In genomic region chr2:25567406-25567805, GRCh38 we compare ENCODE assay signal across 9 cellular contexts.
DNase-seq lines count a peak whose midpoint lies in the region; ATAC-seq and TF ChIP-seq lines count a peak whose summit lies in the region.
"Had no signal": no experiment of that assay in that cellular context is flagged by ENCODE, and none has a peak within 500 bp of the region (broad histone marks: within the 10 kb centered on the region; RNA-seq: fewer than 3 reads in every experiment).

No MANE protein-coding gene starts in this region.

- CTCF ChIA-PET in naive thymus-derived CD4-positive, alpha-beta T cell (lab: Charles Lee) = interaction anchor here (0.5 kb wide), 1 partner anchor 114 kb away, joined by 3 read pairs; no protein-coding TSS in a partner anchor

- H3K27ac ChIP-seq in naive thymus-derived CD4-positive, alpha-beta T cell (ENCODE audit: low read depth, low read length) = no peak overlapping the region

- H3K9me3 ChIP-seq in naive thymus-derived CD4-positive, alpha-beta T cell (ENCODE audit: control insufficient read depth in 2 of 3, low read length in 3 of 3) = no peaks in the 10 kb centered on the region

- no peaks in the 10 kb centered on the region for H3K27me3 ChIP-seq in naive thymus-derived CD4-positive, alpha-beta T cell (ENCODE audit: control insufficient read depth in 2 of 2, insufficient read depth in 2 of 2, low read length in 2 of 2)

- H3K4me1 ChIP-seq in naive thymus-derived CD4-positive, alpha-beta T cell (ENCODE audit: control insufficient read depth in 2 of 2, insufficient read depth in 2 of 2, low read length in 2 of 2) = no peaks in the 10 kb centered on the region

- in situ Hi-C loops in Caki2 (cut with HindIII; ENCODE audit: low pct_unique_long_range_greater_than_20kb, low sequenced_read_pairs) = no loop called here

- peaks cover 0 to 19% (median 7%) of the 10 kb centered on the region in 5 donors for H3K36me3 Mint-ChIP-seq in naive thymus-derived CD4-positive, alpha-beta T cell

- H3K27me3 Mint-ChIP-seq in naive thymus-derived CD4-positive, alpha-beta T cell = no peaks in the 10 kb centered on the region
- H3K27me3 Mint-ChIP-seq: naive thymus-derived CD8-positive, alpha-beta T cell had no signal

- peak; percentile 67 for ATAC-seq in naive thymus-derived CD4-positive, alpha-beta T cell
- ATAC-seq in GM21717 (IDR thresholded peaks at IDR 0.05; ENCODE audit: unreplicated experiment) (no peak), GM21619 (IDR thresholded peaks at IDR 0.05; ENCODE audit: unreplicated experiment) (no peak)
- ATAC-seq: naive thymus-derived CD8-positive, alpha-beta T cell had no signal

- no peaks in the 10 kb centered on the region for H3K36me3 ChIP-seq in naive thymus-derived CD4-positive, alpha-beta T cell (ENCODE audit: control insufficient read depth in 2 of 3, insufficient read depth in 3 of 3, low read length in 3 of 3)

- no peak for TF ChIP-seq CTCF in GM20000 (IDR thresholded peaks at IDR 0.05; ENCODE audit: extremely low read depth, missing control alignments)

- intact Hi-C loops in naive thymus-derived CD4-positive, alpha-beta T cell (cut with micrococcal nuclease) = loop anchor here in 1 of 2 donors (1.0 to 10.0 kb wide), 7 partner anchors 9 to 593 kb away; partner anchors contain the start of gene DNAJC27

- peak overlapping the region in 1 of 9 donors; percentile 47 for H3K27ac Mint-ChIP-seq in naive thymus-derived CD4-positive, alpha-beta T cell

- H3K4me1 Mint-ChIP-seq in naive thymus-derived CD4-positive, alpha-beta T cell = peaks cover 0 to 14% (median 4%) of the 10 kb centered on the region in 7 donors

- peak; percentile 33 for DNase-seq in Caki2 (ENCODE audit: low read depth)
- DNase-seq in GM20000 (ENCODE audit: low spot score) = peak; percentile 58
- peak; percentile 82 for DNase-seq in NOMO-1 treated with DMSO at 0.1 percent for 48 hours (lab: John Stamatoyannopoulos, UW; ENCODE audit: unreplicated experiment)
- peak; percentile 70 for DNase-seq in dermis blood vessel endothelial cell
- DNase-seq in naive thymus-derived CD4-positive, alpha-beta T cell = peak in 4 of 9 donors; percentile 6 to 27 (median 16)
- no peak for DNase-seq in activated effector memory CD4-positive, alpha-beta T cell treated with Interleukin-2 at 50 U/mL for 16 hours

- POLR2A ChIA-PET in naive thymus-derived CD4-positive, alpha-beta T cell (lab: Charles Lee) = no interaction called here

- H3K4me3 Mint-ChIP-seq in naive thymus-derived CD4-positive, alpha-beta T cell = no peak overlapping the region

- no peak overlapping the region for H3K4me3 ChIP-seq in naive thymus-derived CD4-positive, alpha-beta T cell (ENCODE audit: low read length)

- H3K9me3 Mint-ChIP-seq in naive thymus-derived CD4-positive, alpha-beta T cell = peaks cover 0 to 1% (median 0%) of the 10 kb centered on the region in 11 donors
- H3K9me3 Mint-ChIP-seq: naive thymus-derived CD8-positive, alpha-beta T cell had no signal
